In genomic region chr2:9844036-9844483, GRCh38 we compare ENCODE assay signal across 7 cellular contexts. TPM values are rescaled to one million over a fixed set of nuclear protein-coding genes. Genes with fewer than 3 reads are reported as not detected.
DNase-seq lines count a peak whose midpoint lies in the region; ATAC-seq and TF ChIP-seq lines count a peak whose summit lies in the region.

No MANE protein-coding gene starts in this region.

- H3K4me3 ChIP-seq in GM23338 (peak overlapping the region; percentile 76), PC-3 (ENCODE audit: low read length) (peak overlapping the region; percentile 75), dorsolateral prefrontal cortex (peak overlapping the region; percentile 50 to 98 (median 80))
- H3K4me3 ChIP-seq in naive thymus-derived CD4-positive, alpha-beta T cell (ENCODE audit: low read length): peak overlapping the region; percentile 85

- no peak for TF ChIP-seq CTCF in GM23338 (conservative IDR thresholded peaks at IDR 0.05; ENCODE audit: low read depth in 2 of 2)
- TF ChIP-seq CTCF in PC-3 (conservative IDR thresholded peaks at IDR 0.05; ENCODE audit: low read depth, low read length): no peak
- TF ChIP-seq CTCF in dorsolateral prefrontal cortex (IDR thresholded peaks at IDR 0.05 in 54 of 56, conservative IDR thresholded peaks at IDR 0.05 in 2 of 56; ENCODE audit: low read depth in 1 of 56, partially characterized antibody in 56 of 56): no peak

- H3K36me3 Mint-ChIP-seq in GM23338 (ENCODE audit: low read depth): peaks cover 17% of the 10 kb centered on the region
- peaks cover 0 to 29% (median 11%) of the 10 kb centered on the region in 5 donors for H3K36me3 Mint-ChIP-seq in naive thymus-derived CD4-positive, alpha-beta T cell

- no peaks in the 10 kb centered on the region for H3K9me3 Mint-ChIP-seq in GM23338
- H3K9me3 Mint-ChIP-seq in naive thymus-derived CD4-positive, alpha-beta T cell: peaks cover 0 to 1% (median 0%) of the 10 kb centered on the region in 11 donors

- peak overlapping the region; percentile 95 for H3K27ac Mint-ChIP-seq in GM23338
- peak overlapping the region; percentile 74 to 97 (median 92) for H3K27ac Mint-ChIP-seq in naive thymus-derived CD4-positive, alpha-beta T cell

- H3K27me3 ChIP-seq in GM23338 (ENCODE audit: insufficient read depth): no peaks in the 10 kb centered on the region
- H3K27me3 ChIP-seq in PC-3 (ENCODE audit: low read length): no peaks in the 10 kb centered on the region
- H3K27me3 ChIP-seq in dorsolateral prefrontal cortex: no peaks in the 10 kb centered on the region
- H3K27me3 ChIP-seq in naive thymus-derived CD4-positive, alpha-beta T cell (ENCODE audit: control insufficient read depth in 2 of 2, insufficient read depth in 2 of 2, low read length in 2 of 2): no peaks in the 10 kb centered on the region

- peak overlapping the region; percentile 82 for H3K4me2 ChIP-seq in GM23338
- peak overlapping the region; percentile 96 for H3K4me2 ChIP-seq in PC-3 (ENCODE audit: low read length)

- peak overlapping the region; percentile 87 for H3K9ac ChIP-seq in PC-3 (ENCODE audit: low read length)

- POLR2A ChIA-PET in PC-3 (lab: Charles Lee; ENCODE audit: unreplicated experiment): interaction anchor here (0.6 kb wide), 1 partner anchor 16 kb away, joined by 5 read pairs; no protein-coding TSS in a partner anchor
- POLR2A ChIA-PET in naive thymus-derived CD4-positive, alpha-beta T cell (lab: Charles Lee): interaction anchor here (0.7 to 1.4 kb wide), 4 partner anchors 105 to 420 kb away, joined by 3 to 4 read pairs (median 3); partner anchors contain the start of gene IAH1

- H2AFZ ChIP-seq in GM23338 (peak overlapping the region; percentile 82; the same call in 1 of the 2 replicates), PC-3 (ENCODE audit: low read length) (peak overlapping the region; percentile 87)

- ATAC-seq in GM23338 (peak; percentile 6), PC-3 (peak; percentile 14), GM21360 (IDR thresholded peaks at IDR 0.05; ENCODE audit: unreplicated experiment) (no peak)
- ATAC-seq in naive thymus-derived CD4-positive, alpha-beta T cell: no peak

- H3K79me2 ChIP-seq in GM23338 (replicated peaks; ENCODE audit: insufficient read depth) (peaks cover 49% of the 10 kb centered on the region), PC-3 (ENCODE audit: low read length) (peaks cover 48% of the 10 kb centered on the region)

- peaks cover 9% of the 10 kb centered on the region for H3K4me1 Mint-ChIP-seq in GM23338
- H3K4me1 Mint-ChIP-seq in naive thymus-derived CD4-positive, alpha-beta T cell: peaks cover 25 to 56% (median 48%) of the 10 kb centered on the region in 7 donors

- TSS peak; percentile 44 for BruUV-seq in PC-3 (replicated peaks; lab: Mats Ljungman, UMichigan)

- H3K4me1 ChIP-seq in GM23338 (ENCODE audit: insufficient read depth) (peaks cover 8% of the 10 kb centered on the region), PC-3 (ENCODE audit: insufficient read depth, low read length) (peaks cover 35% of the 10 kb centered on the region)
- peaks cover 11 to 13% of the 10 kb centered on the region in 2 donors for H3K4me1 ChIP-seq in naive thymus-derived CD4-positive, alpha-beta T cell (ENCODE audit: control insufficient read depth in 2 of 2, insufficient read depth in 2 of 2, low read length in 2 of 2)

- H3K27ac ChIP-seq in GM23338 (ENCODE audit: low read depth) (peak overlapping the region; percentile 92), PC-3 (ENCODE audit: low read length) (peak overlapping the region; percentile 88), dorsolateral prefrontal cortex (peak overlapping the region in 31 of 59 donors; percentile 29 to 94 (median 77))
- H3K27ac ChIP-seq in naive thymus-derived CD4-positive, alpha-beta T cell (ENCODE audit: low read depth, low read length): peak overlapping the region; percentile 72

- peaks cover 6% of the 10 kb centered on the region for H3F3A ChIP-seq in GM23338 (replicated peaks; ENCODE audit: low read depth)
- H3F3A ChIP-seq in PC-3 (ENCODE audit: low read length, unreplicated experiment): peaks cover 3% of the 10 kb centered on the region

- H3K36me3 ChIP-seq in GM23338 (ENCODE audit: insufficient read depth) (no peaks in the 10 kb centered on the region; the same call in 1 of the 2 replicates), PC-3 (ENCODE audit: low read depth, low read length) (peaks cover 10% of the 10 kb centered on the region; the same call in 1 of the 2 replicates)
- peaks cover 0 to 5% (median 5%) of the 10 kb centered on the region in 3 experiments for H3K36me3 ChIP-seq in naive thymus-derived CD4-positive, alpha-beta T cell (ENCODE audit: control insufficient read depth in 2 of 3, insufficient read depth in 3 of 3, low read length in 3 of 3)

- CTCF ChIA-PET in PC-3 (lab: Charles Lee): interaction anchor here (0.5 to 1.4 kb wide), 3 partner anchors 30 to 281 kb away, joined by 3 to 6 read pairs (median 3); no protein-coding TSS in a partner anchor
- CTCF ChIA-PET in naive thymus-derived CD4-positive, alpha-beta T cell (lab: Charles Lee): interaction anchor here (0.6 to 0.7 kb wide), 2 partner anchors 30 to 165 kb away, joined by 3 read pairs; no protein-coding TSS in a partner anchor

- H4K20me1 ChIP-seq in GM23338 (replicated peaks; ENCODE audit: insufficient read depth): no peaks in the 10 kb centered on the region
- no peaks in the 10 kb centered on the region for H4K20me1 ChIP-seq in PC-3 (ENCODE audit: low read length)

- intact Hi-C loops in PC-3 (cut with micrococcal nuclease): loop anchor here (5.0 to 10.0 kb wide), 3 partner anchors 42 to 111 kb away; partner anchors contain the start of gene GRHL1
- intact Hi-C loops in dorsolateral prefrontal cortex (cut with DNase I): loop anchor here (5.0 kb wide), 2 partner anchors 108 to 287 kb away; partner anchors contain the start of genes GRHL1 (in 2 of the 2) and ADAM17 (in 1 of the 2)
- intact Hi-C loops in naive thymus-derived CD4-positive, alpha-beta T cell (cut with micrococcal nuclease): loop anchor here (5.0 to 10.0 kb wide), 4 partner anchors 62 to 1311 kb away; partner anchors contain the start of genes HPCAL1 (in 2 of the 2), RRM2 (in 1 of the 2) and SLC66A3 (in 1 of the 2)
- intact Hi-C loops in posterior vena cava (cut with DNase I): no loop called here

- H3K9me3 ChIP-seq in PC-3 (ENCODE audit: low read length): no peaks in the 10 kb centered on the region
- H3K9me3 ChIP-seq in naive thymus-derived CD4-positive, alpha-beta T cell (ENCODE audit: control insufficient read depth in 2 of 3, low read length in 3 of 3): no peaks in the 10 kb centered on the region

- H3K9me2 ChIP-seq in GM23338 (ENCODE audit: insufficient read depth) (no peaks in the 10 kb centered on the region), PC-3 (replicated peaks; ENCODE audit: low read length) (no peaks in the 10 kb centered on the region)

- H3K27me3 Mint-ChIP-seq in GM23338 (ENCODE audit: insufficient read depth, low read depth, poor library complexity): peaks cover 5% of the 10 kb centered on the region
- H3K27me3 Mint-ChIP-seq in naive thymus-derived CD4-positive, alpha-beta T cell: peaks cover 0 to 3% (median 0%) of the 10 kb centered on the region in 5 donors

- DNase-seq in GM23338 (ENCODE audit: low spot score) (peak; percentile 29), PC-3 (peak; percentile 40), dorsolateral prefrontal cortex (peak in 1 of 10 donors; percentile 13), posterior vena cava (ENCODE audit: low spot score) (no peak), SIG-M5 treated with dmso at 0.1 percent for 504 hours (lab: John Stamatoyannopoulos, UW; ENCODE audit: unreplicated experiment) (no peak)
- peak in 1 of 9 donors; percentile 16 for DNase-seq in naive thymus-derived CD4-positive, alpha-beta T cell

- H3K4me3 Mint-ChIP-seq in GM23338: peak overlapping the region; percentile 90
- peak overlapping the region; percentile 89 to 95 (median 93) for H3K4me3 Mint-ChIP-seq in naive thymus-derived CD4-positive, alpha-beta T cell

TF ChIP-seq in GM23338, 12 proteins besides CTCF, POLR2A, EP300 and RAD21 (continues in another document):
- TF ChIP-seq POLR2AphosphoS5 (IDR thresholded peaks at IDR 0.05; ENCODE audit: low read depth): no peak
- TF ChIP-seq NANOG (IDR thresholded peaks at IDR 0.05; ENCODE audit: borderline replicate concordance): no peak
- TF ChIP-seq EZH2 (IDR thresholded peaks at IDR 0.05; ENCODE audit: low read depth, unreplicated experiment): no peak
- no peak for TF ChIP-seq ETS1 (IDR thresholded peaks at IDR 0.05)

RNA-seq across cellular contexts. Expression of gene TAF1B, which starts 0.8 kb away (rescaled TPM):
- 17.1 and 28.9 TPM in 2 replicates for total RNA-seq in GM23338 (2014; rRNA removed; shearing (Covaris generic))
- polyA plus RNA-seq in GM23338 (2016; fragmentation: Nextera tagmentation; extraction: Ambion mirVana): 22.2 and 24.6 TPM in 2 replicates
- total RNA-seq in PC-3 (2014; rRNA removed) (24.1 and 39.5 TPM in 2 replicates), dorsolateral prefrontal cortex (10 to 100 TPM in 119 of 120 experiments, 1 to 10 TPM in 1; 9.0 to 34.9 (median 19.6) TPM), posterior vena cava (10 to 100 TPM; 20.8 to 21.6 TPM)
- total RNA-seq in naive thymus-derived CD4-positive, alpha-beta T cell: 10 to 100 TPM in 4 of 5 experiments, 1 to 10 TPM in 1; 9.2 to 28.2 (median 20.9) TPM
- polyA plus RNA-seq in naive thymus-derived CD4-positive, alpha-beta T cell: 1 to 10 TPM; 7.2 to 8.6 TPM

Comparison
In these comparisons a context has a peak if more than half of its experiments do, and no peak if none do; other contexts are left out.
1. ATAC-seq: peak in GM23338 (single experiment) and PC-3 (single experiment); none in naive thymus-derived CD4-positive, alpha-beta T cell (single experiment) and GM21360 (single experiment).
2. DNase-seq: peak in GM23338 (single experiment) and PC-3 (single experiment); none in posterior vena cava (single experiment) and SIG-M5 treated with dmso at 0.1 percent for 504 hours (single experiment).
3. intact Hi-C loops: an anchor here in PC-3 (5.0 to 10.0 kb wide), dorsolateral prefrontal cortex (5.0 kb wide) and naive thymus-derived CD4-positive, alpha-beta T cell (5.0 to 10.0 kb wide); none called in posterior vena cava.
4. Peak in every context shown above with its lines, with median percentiles within 50 percentile points of each other: H3K27ac ChIP-seq and H3K4me3 ChIP-seq.